Comparison of ENCODE assay signal across 8 cellular contexts in genomic region chr11:66465371-66466224, GRCh38. TPM values are rescaled to one million over a fixed set of nuclear protein-coding genes. Genes with fewer than 3 reads are reported as not detected.
A peak's percentile ranks its signal among the peaks of the same experiment; 100 is the strongest.
DNase-seq lines count a peak whose midpoint lies in the region; ATAC-seq and TF ChIP-seq lines count a peak whose summit lies in the region.

No MANE protein-coding gene starts in this region.

- H2AK5ac ChIP-seq in mesendoderm (ENCODE audit: low read length) = no peak overlapping the region

- no peak overlapping the region for H2BK5ac ChIP-seq in mesendoderm (ENCODE audit: low read length)

- H3K4ac ChIP-seq in mesendoderm (ENCODE audit: low read depth, low read length) = no peak overlapping the region

- H4K5ac ChIP-seq in mesendoderm (ENCODE audit: low read length) = no peak overlapping the region

- H3K36me3 ChIP-seq in left ventricle myocardium inferior (no peaks in the 10 kb centered on the region), mesendoderm (ENCODE audit: control insufficient read depth, insufficient read depth, low read length) (no peaks in the 10 kb centered on the region), uterus (no peaks in the 10 kb centered on the region)

- H3K4me1 ChIP-seq in left ventricle myocardium inferior (peaks cover 28% of the 10 kb centered on the region), mesendoderm (ENCODE audit: control insufficient read depth, low read depth, low read length) (peaks cover 8% of the 10 kb centered on the region), uterus (peaks cover 0 to 6% of the 10 kb centered on the region in 2 donors)

- H3K79me2 ChIP-seq in mesendoderm (ENCODE audit: control insufficient read depth, insufficient read depth, low read length) = no peaks in the 10 kb centered on the region

- peak overlapping the region; percentile 83 for H3K4me3 ChIP-seq in left ventricle myocardium inferior
- H3K4me3 ChIP-seq in astrocyte of the spinal cord (ENCODE audit: low read depth, low read length) = peak overlapping the region; percentile 56
- H3K4me3 ChIP-seq in mesendoderm (ENCODE audit: low read length) = no peak overlapping the region
- peak overlapping the region; percentile 72 to 75 for H3K4me3 ChIP-seq in uterus

- intact Hi-C loops in left ventricle myocardium inferior (cut with micrococcal nuclease) (no loop called here), Right ventricle myocardium superior (cut with DNase I) (no loop called here), uterus (cut with DNase I; ENCODE audit: low total_unique reads) (no loop called here)

- no peak overlapping the region for H2BK15ac ChIP-seq in mesendoderm (replicated peaks; ENCODE audit: low read depth)

- peak overlapping the region; percentile 77 for H3K4me2 ChIP-seq in mesendoderm (ENCODE audit: low read length)

- no peaks in the 10 kb centered on the region for H3K79me1 ChIP-seq in mesendoderm (ENCODE audit: low read length)

- no peak for ATAC-seq in Right ventricle myocardium superior (ENCODE audit: poor library complexity)
- no peak for ATAC-seq in GM21723 (IDR thresholded peaks at IDR 0.05; ENCODE audit: unreplicated experiment)
- ATAC-seq in HG03460 (IDR thresholded peaks at IDR 0.05; ENCODE audit: unreplicated experiment) = no peak

- H3K23ac ChIP-seq in mesendoderm (ENCODE audit: low read length) = no peak overlapping the region

- no peak overlapping the region for H3K18ac ChIP-seq in mesendoderm (ENCODE audit: low read length)

- peak overlapping the region; percentile 76 for H3K27ac ChIP-seq in left ventricle myocardium inferior (replicated peaks)
- H3K27ac ChIP-seq in mesendoderm (ENCODE audit: low read depth, low read length) = no peak overlapping the region
- peak overlapping the region in 1 of 2 donors; percentile 85 for H3K27ac ChIP-seq in uterus

- H3K27me3 ChIP-seq in left ventricle myocardium inferior (ENCODE audit: low read depth) (no peaks in the 10 kb centered on the region), mesendoderm (ENCODE audit: insufficient read depth, low read length, poor library complexity) (no peaks in the 10 kb centered on the region), uterus (no peaks in the 10 kb centered on the region)

- TF ChIP-seq CTCF in left ventricle myocardium inferior (IDR thresholded peaks at IDR 0.05; ENCODE audit: borderline replicate concordance) (no peak), astrocyte of the spinal cord (IDR thresholded peaks at IDR 0.05; ENCODE audit: low read depth, low read length) (no peak), uterus (IDR thresholded peaks at IDR 0.05) (no peak)

- no peak overlapping the region for H4K8ac ChIP-seq in mesendoderm (ENCODE audit: low read depth, low read length)

- WGBS in mesendoderm (ENCODE audit: extremely low coverage, insufficient coverage, low lambda C conversion rate) = no CpG with 5 or more reads among the region's 19 CpGs

- peak overlapping the region; percentile 61 for H3K56ac ChIP-seq in mesendoderm (ENCODE audit: low read length)

- peaks cover 13% of the 10 kb centered on the region for H3K9me3 ChIP-seq in left ventricle myocardium inferior (replicated peaks)
- no peaks in the 10 kb centered on the region for H3K9me3 ChIP-seq in uterus

- in situ Hi-C loops in astrocyte of the spinal cord (cut with HindIII; ENCODE audit: low sequenced_read_pairs) = no loop called here

- no peak for TF ChIP-seq POLR2A in uterus (IDR thresholded peaks at IDR 0.05)

- H2BK120ac ChIP-seq in mesendoderm (ENCODE audit: low read depth, low read length) = no peak overlapping the region

- peak overlapping the region; percentile 74 for H3K9ac ChIP-seq in mesendoderm (ENCODE audit: low read length)

- DNase-seq in left ventricle myocardium inferior (no peak), Right ventricle myocardium superior (no peak), astrocyte of the spinal cord (ENCODE audit: low read depth, low spot score) (no peak), mesendoderm (no peak), uterus (no peak), NCI-H345 (lab: John Stamatoyannopoulos, UW) (no peak)

RNA-seq across cellular contexts. Expression of gene PELI3, which starts 1.1 kb away (rescaled TPM):
- total RNA-seq in left ventricle myocardium inferior (7.3 TPM), Right ventricle myocardium superior (8.9 TPM), uterus (10 to 100 TPM; 13.8 to 35.0 (median 24.0) TPM)
- polyA plus RNA-seq in mesendoderm (2013, experiment 1 of 2) = 3.1 TPM
- 3.4 TPM for polyA plus RNA-seq in mesendoderm (2013, experiment 2 of 2)

RNA-seq across cellular contexts. Expression of gene DPP3, which starts 14.6 kb away (rescaled TPM):
- total RNA-seq in left ventricle myocardium inferior = 13.6 TPM
- total RNA-seq in Right ventricle myocardium superior = 11.1 TPM
- polyA plus RNA-seq in mesendoderm (2013, experiment 1 of 2) = 37.0 TPM
- polyA plus RNA-seq in mesendoderm (2013, experiment 2 of 2) = 37.5 TPM
- total RNA-seq in uterus = 10 to 100 TPM in 2 of 4 donors, 1 to 10 TPM in 2; 2.1 to 14.1 (median 8.7) TPM

RNA-seq across cellular contexts. Expression of gene MRPL11, which starts 26.9 kb away (rescaled TPM):
- total RNA-seq in left ventricle myocardium inferior (53.8 TPM), Right ventricle myocardium superior (52.6 TPM), uterus (10 to 100 TPM; 28.7 to 57.9 (median 33.4) TPM)
- 214 TPM for polyA plus RNA-seq in mesendoderm (2013, experiment 1 of 2)
- 214 TPM for polyA plus RNA-seq in mesendoderm (2013, experiment 2 of 2)

RNA-seq across cellular contexts. Expression of gene NPAS4, which starts 44.8 kb away (rescaled TPM):
- total RNA-seq in left ventricle myocardium inferior = not detected
- total RNA-seq in Right ventricle myocardium superior = not detected
- 0.51 TPM for polyA plus RNA-seq in mesendoderm (2013, experiment 1 of 2)
- polyA plus RNA-seq in mesendoderm (2013, experiment 2 of 2) = 0.32 TPM
- total RNA-seq in uterus = 10 to 100 TPM in 1 of 4 donors, 1 to 10 TPM in 1, under 1 TPM in 1, not detected in 1; 0.97 to 12.6 (median 1.5) TPM

RNA-seq across cellular contexts. Expression of gene BBS1, which starts 44.8 kb away (rescaled TPM):
- 16.9 TPM for total RNA-seq in left ventricle myocardium inferior
- 12.1 TPM for total RNA-seq in Right ventricle myocardium superior
- polyA plus RNA-seq in mesendoderm (2013, experiment 1 of 2) = 9.1 TPM
- 9.0 TPM for polyA plus RNA-seq in mesendoderm (2013, experiment 2 of 2)
- 10 to 100 TPM; 32.1 to 84.4 (median 56.8) TPM for total RNA-seq in uterus
